18 cellular contexts compared by ENCODE assay signal in genomic region chr16:22257440-22257839, GRCh38. TPM values are rescaled to one million over a fixed set of nuclear protein-coding genes. Genes with fewer than 3 reads are reported as not detected.
A peak's percentile ranks its signal among the peaks of the same experiment; 100 is the strongest.
DNase-seq lines count a peak whose midpoint lies in the region; ATAC-seq and TF ChIP-seq lines count a peak whose summit lies in the region.
"Had no signal": no experiment of that assay in that cellular context is flagged by ENCODE, and none has a peak within 500 bp of the region (broad histone marks: within the 10 kb centered on the region; RNA-seq: fewer than 3 reads in every experiment).

No MANE protein-coding gene starts in this region.

- H3K36me3 ChIP-seq in GM23338 (ENCODE audit: insufficient read depth), result peaks cover 29% of the 10 kb centered on the region
- H3K36me3 ChIP-seq in WERI-Rb-1, result peaks cover 99% of the 10 kb centered on the region
- peaks cover 3 to 11% of the 10 kb centered on the region in 2 donors for H3K36me3 ChIP-seq in aorta (ENCODE audit: control insufficient read depth in 1 of 2, insufficient read depth in 2 of 2, low read length in 1 of 2)

- H3K4me2 ChIP-seq in GM23338, result no peak overlapping the region
- H3K4me2 ChIP-seq: A549, BLaER1, KMS-11 had no signal

- no peak overlapping the region for H3K4me3 ChIP-seq in GM23338
- H3K4me3 ChIP-seq in WERI-Rb-1 (ENCODE audit: low read depth, low read length), result no peak overlapping the region
- H3K4me3 ChIP-seq in aorta (ENCODE audit: low read length in 2 of 2), result no peak overlapping the region
- H3K4me3 ChIP-seq: A549, BLaER1 had no signal

- no peaks in the 10 kb centered on the region for H3K9me2 ChIP-seq in GM23338 (ENCODE audit: insufficient read depth)

- H3K36me3 Mint-ChIP-seq in GM23338 (ENCODE audit: low read depth) (peaks cover 72% of the 10 kb centered on the region), nephron progenitor cell (ENCODE audit: low read depth) (peaks cover 80% of the 10 kb centered on the region)
- H3K36me3 Mint-ChIP-seq in stimulated activated effector memory CD8-positive, alpha-beta T cell treated with anti-CD3 and anti-CD28 coated beads, Interleukin-12 subunit alpha, Interleukin-12 subunit beta, amount 100 ng/mL, for 72 hours, result peaks cover 61% of the 10 kb centered on the region

- H3K4me1 Mint-ChIP-seq in GM23338 (no peaks in the 10 kb centered on the region), nephron progenitor cell (no peaks in the 10 kb centered on the region)
- peaks cover 22% of the 10 kb centered on the region for H3K4me1 Mint-ChIP-seq in stimulated activated effector memory CD8-positive, alpha-beta T cell treated with anti-CD3 and anti-CD28 coated beads, Interleukin-12 subunit alpha, Interleukin-12 subunit beta, amount 100 ng/mL, for 72 hours
- H3K4me1 Mint-ChIP-seq: CD14-positive monocyte had no signal

- whole genome bisulfite sequencing in aorta, 2 donors, result 97% methylated on average over 13 of the region's 13 CpGs

- H3K27ac ChIP-seq in GM23338 (ENCODE audit: low read depth) (no peak overlapping the region), WERI-Rb-1 (no peak overlapping the region), aorta (ENCODE audit: low read depth in 1 of 2, low read length in 2 of 2) (no peak overlapping the region)
- H3K27ac ChIP-seq: 22Rv1, A549, BLaER1, KMS-11 had no signal

- TF ChIP-seq CTCF in GM23338 (conservative IDR thresholded peaks at IDR 0.05; ENCODE audit: low read depth in 2 of 2) (peak; percentile 16 to 33; a peak in 2 of 4 replicates), WERI-Rb-1 (IDR thresholded peaks at IDR 0.05; ENCODE audit: low read depth, low read length) (no peak), nephron progenitor cell (IDR thresholded peaks at IDR 0.05) (no peak)

- no peaks in the 10 kb centered on the region for H3K79me2 ChIP-seq in GM23338 (replicated peaks; ENCODE audit: insufficient read depth)

- H3F3A ChIP-seq in GM23338 (replicated peaks; ENCODE audit: low read depth), result no peaks in the 10 kb centered on the region

- H3K4me1 ChIP-seq in GM23338 (ENCODE audit: insufficient read depth), result no peaks in the 10 kb centered on the region
- no peaks in the 10 kb centered on the region for H3K4me1 ChIP-seq in aorta (ENCODE audit: control insufficient read depth in 1 of 2, insufficient read depth in 2 of 2, low read length in 2 of 2)
- H3K4me1 ChIP-seq: A549 had no signal

- ATAC-seq in GM23338 (peak; percentile 26; the same call in 1 of the 3 replicates), aorta (ENCODE audit: low FRiP score) (peak; percentile 36), HG03196 (IDR thresholded peaks at IDR 0.05; ENCODE audit: unreplicated experiment) (no peak)
- ATAC-seq in stimulated activated effector memory CD8-positive, alpha-beta T cell treated with anti-CD3 and anti-CD28 coated beads, Interleukin-12 subunit alpha, Interleukin-12 subunit beta, amount 100 ng/mL, for 72 hours, result no peak
- ATAC-seq: A549, HCT116 had no signal

- H3K4me3 Mint-ChIP-seq in GM23338, result no peak overlapping the region
- no peak overlapping the region for H3K4me3 Mint-ChIP-seq in nephron progenitor cell
- no peak overlapping the region for H3K4me3 Mint-ChIP-seq in stimulated activated effector memory CD8-positive, alpha-beta T cell treated with anti-CD3 and anti-CD28 coated beads, Interleukin-12 subunit alpha, Interleukin-12 subunit beta, amount 100 ng/mL, for 72 hours
- H3K4me3 Mint-ChIP-seq: CD14-positive monocyte; CD4-positive, alpha-beta memory T cell; HFFc6 had no signal

- no peaks in the 10 kb centered on the region for H3K27me3 ChIP-seq in GM23338 (ENCODE audit: insufficient read depth)
- H3K27me3 ChIP-seq in WERI-Rb-1 (ENCODE audit: insufficient read depth, low read depth, severe bottlenecking), result no peaks in the 10 kb centered on the region
- H3K27me3 ChIP-seq in aorta (ENCODE audit: control insufficient read depth in 1 of 2, insufficient read depth in 2 of 2, low read length in 1 of 2), result no peaks in the 10 kb centered on the region
- H3K27me3 ChIP-seq: BLaER1 had no signal

- no peak overlapping the region for H2AFZ ChIP-seq in GM23338

- peaks cover 5% of the 10 kb centered on the region; the same call in 2 of the 3 replicates for H3K9me3 Mint-ChIP-seq in GM23338
- H3K9me3 Mint-ChIP-seq in nephron progenitor cell, result peaks cover 18% of the 10 kb centered on the region
- H3K9me3 Mint-ChIP-seq in stimulated activated effector memory CD8-positive, alpha-beta T cell treated with anti-CD3 and anti-CD28 coated beads, Interleukin-12 subunit alpha, Interleukin-12 subunit beta, amount 100 ng/mL, for 72 hours, result peaks cover 3% of the 10 kb centered on the region

- peaks cover 2% of the 10 kb centered on the region for H3K27me3 Mint-ChIP-seq in GM23338 (ENCODE audit: insufficient read depth, low read depth, poor library complexity)
- no peaks in the 10 kb centered on the region for H3K27me3 Mint-ChIP-seq in nephron progenitor cell (ENCODE audit: low read depth, poor library complexity)
- H3K27me3 Mint-ChIP-seq: CD4-positive, alpha-beta memory T cell had no signal

- intact Hi-C loops in aorta (cut with DNase I), result no loop called here

- no peaks in the 10 kb centered on the region for H4K20me1 ChIP-seq in GM23338 (replicated peaks; ENCODE audit: insufficient read depth)

- H3K27ac Mint-ChIP-seq in GM23338, result no peak overlapping the region
- H3K27ac Mint-ChIP-seq in nephron progenitor cell, result peak overlapping the region; percentile 36
- no peak overlapping the region for H3K27ac Mint-ChIP-seq in stimulated activated effector memory CD8-positive, alpha-beta T cell treated with anti-CD3 and anti-CD28 coated beads, Interleukin-12 subunit alpha, Interleukin-12 subunit beta, amount 100 ng/mL, for 72 hours
- H3K27ac Mint-ChIP-seq: HFFc6 had no signal

- DNase-seq in GM23338 (ENCODE audit: low spot score) (peak; percentile 11), WERI-Rb-1 (peak; percentile 27), nephron progenitor cell (no peak), aorta (no peak), AG08396 (ENCODE audit: low spot score) (no peak)
- no peak for DNase-seq in stimulated activated effector memory CD8-positive, alpha-beta T cell treated with anti-CD3 and anti-CD28 coated beads, Interleukin-12 subunit alpha, Interleukin-12 subunit beta, amount 100 ng/mL, for 72 hours (ENCODE audit: low spot score in 2 of 2)
- DNase-seq: CD4-positive, alpha-beta memory T cell; DMS153; DMS79; GDM1; HFFc6 had no signal

- H3K9me3 ChIP-seq in WERI-Rb-1 (ENCODE audit: severe bottlenecking), result no peaks in the 10 kb centered on the region
- peaks cover 2% of the 10 kb centered on the region for H3K9me3 ChIP-seq in aorta (ENCODE audit: control insufficient read depth, low read length)

TF ChIP-seq in GM23338, 12 proteins besides CTCF, POLR2A, EP300 and RAD21 (continues in another document):
- TF ChIP-seq STAT1 (IDR thresholded peaks at IDR 0.05; ENCODE audit: unreplicated experiment), result no peak
- no peak for TF ChIP-seq EZH2 (IDR thresholded peaks at IDR 0.05; ENCODE audit: low read depth, unreplicated experiment)
- TF ChIP-seq NANOG (IDR thresholded peaks at IDR 0.05; ENCODE audit: borderline replicate concordance), result no peak
- no peak for TF ChIP-seq EZH2phosphoT487 (IDR thresholded peaks at IDR 0.05; ENCODE audit: unreplicated experiment)
- TF ChIP-seq, protein P1, sequence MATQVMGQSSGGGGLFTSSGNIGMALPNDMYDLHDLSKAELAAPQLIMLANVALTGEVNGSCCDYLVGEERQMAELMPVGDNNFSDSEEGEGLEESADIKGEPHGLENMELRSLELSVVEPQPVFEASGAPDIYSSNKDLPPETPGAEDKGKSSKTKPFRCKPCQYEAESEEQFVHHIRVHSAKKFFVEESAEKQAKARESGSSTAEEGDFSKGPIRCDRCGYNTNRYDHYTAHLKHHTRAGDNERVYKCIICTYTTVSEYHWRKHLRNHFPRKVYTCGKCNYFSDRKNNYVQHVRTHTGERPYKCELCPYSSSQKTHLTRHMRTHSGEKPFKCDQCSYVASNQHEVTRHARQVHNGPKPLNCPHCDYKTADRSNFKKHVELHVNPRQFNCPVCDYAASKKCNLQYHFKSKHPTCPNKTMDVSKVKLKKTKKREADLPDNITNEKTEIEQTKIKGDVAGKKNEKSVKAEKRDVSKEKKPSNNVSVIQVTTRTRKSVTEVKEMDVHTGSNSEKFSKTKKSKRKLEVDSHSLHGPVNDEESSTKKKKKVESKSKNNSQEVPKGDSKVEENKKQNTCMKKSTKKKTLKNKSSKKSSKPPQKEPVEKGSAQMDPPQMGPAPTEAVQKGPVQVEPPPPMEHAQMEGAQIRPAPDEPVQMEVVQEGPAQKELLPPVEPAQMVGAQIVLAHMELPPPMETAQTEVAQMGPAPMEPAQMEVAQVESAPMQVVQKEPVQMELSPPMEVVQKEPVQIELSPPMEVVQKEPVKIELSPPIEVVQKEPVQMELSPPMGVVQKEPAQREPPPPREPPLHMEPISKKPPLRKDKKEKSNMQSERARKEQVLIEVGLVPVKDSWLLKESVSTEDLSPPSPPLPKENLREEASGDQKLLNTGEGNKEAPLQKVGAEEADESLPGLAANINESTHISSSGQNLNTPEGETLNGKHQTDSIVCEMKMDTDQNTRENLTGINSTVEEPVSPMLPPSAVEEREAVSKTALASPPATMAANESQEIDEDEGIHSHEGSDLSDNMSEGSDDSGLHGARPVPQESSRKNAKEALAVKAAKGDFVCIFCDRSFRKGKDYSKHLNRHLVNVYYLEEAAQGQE (IDR thresholded peaks at IDR 0.05; ENCODE audit: unreplicated experiment), result no peak
- no peak for TF ChIP-seq POLR2AphosphoS5 (IDR thresholded peaks at IDR 0.05; ENCODE audit: low read depth)
- TF ChIP-seq ZNF331 (CRISPR knock-in tag; IDR thresholded peaks at IDR 0.05; ENCODE audit: low read depth), result no peak
- TF ChIP-seq JUNB (IDR thresholded peaks at IDR 0.05; ENCODE audit: unreplicated experiment), result no peak
- no peak for TF ChIP-seq ZNF114 (CRISPR knock-in tag; IDR thresholded peaks at IDR 0.05)
- TF ChIP-seq, protein P2, sequence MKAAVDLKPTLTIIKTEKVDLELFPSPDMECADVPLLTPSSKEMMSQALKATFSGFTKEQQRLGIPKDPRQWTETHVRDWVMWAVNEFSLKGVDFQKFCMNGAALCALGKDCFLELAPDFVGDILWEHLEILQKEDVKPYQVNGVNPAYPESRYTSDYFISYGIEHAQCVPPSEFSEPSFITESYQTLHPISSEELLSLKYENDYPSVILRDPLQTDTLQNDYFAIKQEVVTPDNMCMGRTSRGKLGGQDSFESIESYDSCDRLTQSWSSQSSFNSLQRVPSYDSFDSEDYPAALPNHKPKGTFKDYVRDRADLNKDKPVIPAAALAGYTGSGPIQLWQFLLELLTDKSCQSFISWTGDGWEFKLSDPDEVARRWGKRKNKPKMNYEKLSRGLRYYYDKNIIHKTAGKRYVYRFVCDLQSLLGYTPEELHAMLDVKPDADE (IDR thresholded peaks at IDR 0.05), result no peak

RNA-seq across cellular contexts. Expression of gene POLR3E, which starts 39.8 kb away (rescaled TPM):
- total RNA-seq in GM23338 (2014; rRNA removed; shearing (Covaris generic)), result 109 and 141 TPM in 2 replicates
- polyA plus RNA-seq in GM23338 (2016; fragmentation: Nextera tagmentation; extraction: Ambion mirVana) (62.7 and 64.4 TPM in 2 replicates), aorta (10 to 100 TPM; 13.1 to 25.3 TPM)
- 10 to 100 TPM; 35.8 to 36.7 TPM for total RNA-seq in aorta

RNA-seq across cellular contexts. Expression of gene EEF2K, which starts 51.4 kb away (rescaled TPM):
- total RNA-seq in GM23338 (2014; rRNA removed; shearing (Covaris generic)), result 23.9 and 26.8 TPM in 2 replicates
- polyA plus RNA-seq in GM23338 (2016; fragmentation: Nextera tagmentation; extraction: Ambion mirVana) (5.4 and 5.7 TPM in 2 replicates), aorta (10 to 100 TPM in 1 of 2 donors, 1 to 10 TPM in 1; 9.3 to 12.1 TPM)
- total RNA-seq in aorta, result 10 to 100 TPM; 40.6 to 56.3 TPM

Comparison
In these comparisons a context has a peak if more than half of its experiments do, and no peak if none do; other contexts are left out.
1. ATAC-seq: peak in GM23338 (single experiment) and aorta (single experiment); none in HG03196 (single experiment) and stimulated activated effector memory CD8-positive, alpha-beta T cell treated with anti-CD3 and anti-CD28 coated beads, Interleukin-12 subunit alpha, Interleukin-12 subunit beta, amount 100 ng/mL, for 72 hours (single experiment).
2. DNase-seq: peak in GM23338 (single experiment) and WERI-Rb-1 (single experiment); none in nephron progenitor cell (single experiment), aorta (0 of 2), AG08396 (single experiment) and stimulated activated effector memory CD8-positive, alpha-beta T cell treated with anti-CD3 and anti-CD28 coated beads, Interleukin-12 subunit alpha, Interleukin-12 subunit beta, amount 100 ng/mL, for 72 hours (0 of 2).
3. CTCF ChIP-seq: peak in GM23338 (2 of 2); none in WERI-Rb-1 (single experiment) and nephron progenitor cell (single experiment).